In the genomic region with DNA sequence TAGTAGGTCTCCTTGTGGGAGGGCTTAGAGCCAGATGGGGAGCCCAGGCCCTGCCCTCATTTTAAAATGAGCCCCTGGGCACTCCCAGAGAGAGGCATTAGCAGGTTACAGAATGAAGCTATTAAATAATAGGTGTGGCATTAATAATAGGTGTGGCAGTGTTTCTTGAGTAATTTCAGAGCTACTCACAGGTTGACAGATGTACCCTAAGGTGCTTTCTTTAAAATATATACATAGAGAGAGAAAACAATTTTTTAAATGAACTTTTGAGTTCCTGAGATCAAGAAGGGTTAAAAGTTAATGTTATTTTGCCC, we compare ENCODE assay signal across 8 cellular contexts. TPM values are rescaled to one million over a fixed set of nuclear protein-coding genes. Genes with fewer than 3 reads are reported as not detected.
A peak's percentile ranks its signal among the peaks of the same experiment; 100 is the strongest.
DNase-seq lines count a peak whose midpoint lies in the region; ATAC-seq, FAIRE-seq and TF ChIP-seq lines count a peak whose summit lies in the region.

No MANE protein-coding gene starts in this region.

- no peaks in the 10 kb centered on the region for H3K27me3 ChIP-seq in RWPE2 (ENCODE audit: insufficient read depth, poor library complexity, severe bottlenecking)
- no peaks in the 10 kb centered on the region for H3K27me3 ChIP-seq in small intestine (ENCODE audit: control insufficient read depth in 2 of 2, insufficient read depth in 2 of 2, low read length in 2 of 2)

- H3K36me3 ChIP-seq in RWPE2 (ENCODE audit: low read depth) (no peaks in the 10 kb centered on the region), small intestine (ENCODE audit: control insufficient read depth in 2 of 2, insufficient read depth in 2 of 2, low read length in 2 of 2) (no peaks in the 10 kb centered on the region)

- DNase-seq in RWPE2 (ENCODE audit: low spot score) = no peak
- no peak for DNase-seq in fibroblast of the aortic adventitia (ENCODE audit: low read depth)
- DNase-seq in small intestine = peak; percentile 77
- no peak for DNase-seq in activated CD4-positive, CD25-positive, alpha-beta regulatory T cell treated with anti-CD3 and anti-CD28 coated beads, Interleukin-2, amount 50 U/mL, for 72 hours
- DNase-seq in activated CD8-positive, alpha-beta memory T cell treated with anti-CD3 and anti-CD28 coated beads for 24 hours = no peak
- no peak for DNase-seq in NCI-H510A treated with DMSO at 0.1 percent for 48 hours (lab: John Stamatoyannopoulos, UW)
- no peak for DNase-seq in dedifferentiated amniotic fluid mesenchymal stem cell (ENCODE audit: extremely low spot score)

- TF ChIP-seq CTCF in RWPE2 (IDR thresholded peaks at IDR 0.05; ENCODE audit: poor library complexity, severe bottlenecking) (no peak), fibroblast of the aortic adventitia (IDR thresholded peaks at IDR 0.05; ENCODE audit: insufficient read depth, low read length) (peak; percentile 28)

- FAIRE-seq in small intestine (lab: Jason Lieb, UNC) = no peak

- H3K27ac ChIP-seq in RWPE2 (ENCODE audit: poor library complexity, severe bottlenecking) (no peak overlapping the region), small intestine (ENCODE audit: low read depth in 1 of 2, low read length in 1 of 2) (peak overlapping the region; percentile 80 to 91)

- peak; percentile 15 for ATAC-seq in GM19397 (IDR thresholded peaks at IDR 0.05; ENCODE audit: unreplicated experiment)
- ATAC-seq in RWPE2 (ENCODE audit: low read depth) = peak; percentile 63; the same call in 2 of the 3 replicates

- H3K4me3 ChIP-seq in RWPE2 (ENCODE audit: severe bottlenecking) = peak overlapping the region; percentile 51
- peak overlapping the region; percentile 92 for H3K4me3 ChIP-seq in fibroblast of the aortic adventitia (ENCODE audit: low read depth, low read length)
- H3K4me3 ChIP-seq in small intestine (ENCODE audit: low read depth in 1 of 2, low read length in 2 of 2) = peak overlapping the region in 1 of 2 donors; percentile 79

- H3K4me1 ChIP-seq in RWPE2 (ENCODE audit: insufficient read depth, poor library complexity, severe bottlenecking) (peaks cover 4% of the 10 kb centered on the region), small intestine (ENCODE audit: control insufficient read depth in 2 of 2, insufficient read depth in 1 of 2, low read depth in 1 of 2, low read length in 1 of 2) (peaks cover 0 to 5% of the 10 kb centered on the region in 2 donors)

- no peaks in the 10 kb centered on the region for H3K9me3 ChIP-seq in RWPE2 (ENCODE audit: severe bottlenecking)
- no peaks in the 10 kb centered on the region for H3K9me3 ChIP-seq in small intestine (ENCODE audit: control insufficient read depth, low read depth)

RNA-seq across cellular contexts. Expression of a gene that starts 1.2 kb away (rescaled TPM):
- 37.9 and 51.1 TPM in 2 replicates for total RNA-seq in fibroblast of the aortic adventitia (ENCODE audit: low replicate concordance)
- polyA plus RNA-seq in small intestine = 10 to 100 TPM in 1 of 3 donors, 1 to 10 TPM in 2; 7.8 to 10.9 (median 8.3) TPM
